23 cellular contexts compared by ENCODE assay signal in the genomic region with DNA sequence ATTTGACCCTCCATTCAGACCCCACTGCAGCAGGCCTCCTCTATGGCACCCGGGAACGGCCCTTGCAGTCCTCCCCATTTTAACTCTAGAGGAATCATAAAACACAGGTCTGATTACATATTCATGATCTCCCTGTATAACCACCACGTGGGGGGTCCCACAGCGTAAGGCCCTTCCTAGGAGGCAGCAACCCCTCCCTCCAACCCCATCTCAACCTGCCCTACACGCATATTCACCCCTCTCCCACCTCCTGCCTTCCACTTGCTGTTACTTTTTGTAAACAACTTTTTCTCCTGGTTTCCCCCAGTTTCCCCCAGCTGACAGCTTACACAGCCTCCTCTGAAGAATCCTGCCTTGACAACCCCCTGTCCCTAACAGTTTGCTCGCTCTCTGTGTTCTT.
DNase-seq lines count a peak whose midpoint lies in the region; ATAC-seq and TF ChIP-seq lines count a peak whose summit lies in the region.
"Had no signal": no experiment of that assay in that cellular context is flagged by ENCODE, and none has a peak within 500 bp of the region (broad histone marks: within the 10 kb centered on the region; RNA-seq: fewer than 3 reads in every experiment).

No MANE protein-coding gene starts in this region.

- no peaks in the 10 kb centered on the region for H4K20me1 ChIP-seq in osteoblast (ENCODE audit: insufficient read depth, low read length)

- H3K9ac ChIP-seq in NT2/D1 (ENCODE audit: insufficient read length, low read depth) (no peak overlapping the region), iPS-20b (ENCODE audit: low read depth, low read length) (peak overlapping the region; percentile 13; the same call in 1 of the 2 replicates)

- no peak for TF ChIP-seq CTCF in MCF 10A (IDR thresholded peaks at IDR 0.05; ENCODE audit: unreplicated experiment)
- TF ChIP-seq CTCF in breast epithelium (IDR thresholded peaks at IDR 0.05) = no peak
- no peak for TF ChIP-seq CTCF in osteoblast (IDR thresholded peaks at IDR 0.05; ENCODE audit: extremely low read depth, low read depth, low read length)

- H3K27me3 ChIP-seq in breast epithelium (no peaks in the 10 kb centered on the region), NT2/D1 (ENCODE audit: insufficient read depth, insufficient read length) (no peaks in the 10 kb centered on the region), iPS-20b (ENCODE audit: insufficient read depth, low read length) (no peaks in the 10 kb centered on the region), osteoblast (ENCODE audit: insufficient read depth, low read length) (no peaks in the 10 kb centered on the region)

- H3K9me3 ChIP-seq in breast epithelium (no peaks in the 10 kb centered on the region), NT2/D1 (ENCODE audit: insufficient read depth, low read length) (peaks cover 6% of the 10 kb centered on the region; the same call in 1 of the 2 replicates), iPS-20b (ENCODE audit: insufficient read depth, low read depth, low read length) (no peaks in the 10 kb centered on the region), osteoblast (ENCODE audit: low read depth, low read length) (no peaks in the 10 kb centered on the region)

- no peaks in the 10 kb centered on the region for H3K4me1 ChIP-seq in breast epithelium
- no peaks in the 10 kb centered on the region for H3K4me1 ChIP-seq in NT2/D1 (ENCODE audit: insufficient read depth, insufficient read length)
- peaks cover 11% of the 10 kb centered on the region; the same call in 1 of the 2 replicates for H3K4me1 ChIP-seq in iPS-20b (ENCODE audit: insufficient read depth, low read length)
- peaks cover 8% of the 10 kb centered on the region for H3K4me1 ChIP-seq in osteoblast (ENCODE audit: insufficient read depth, low read length)

- H3K4me3 Mint-ChIP-seq in MCF 10A (ENCODE audit: unreplicated experiment) = no peak overlapping the region
- H3K4me3 Mint-ChIP-seq: B cell, CD14-positive monocyte had no signal

- no peak for ATAC-seq in GM19455 (IDR thresholded peaks at IDR 0.05; ENCODE audit: unreplicated experiment)
- ATAC-seq in GM21786 (IDR thresholded peaks at IDR 0.05; ENCODE audit: unreplicated experiment) = no peak

- no TSS peak for BruUV-seq in MCF 10A (replicated peaks; lab: Mats Ljungman, UMichigan)

- no peak overlapping the region for H3K4me3 ChIP-seq in breast epithelium
- no peak overlapping the region for H3K4me3 ChIP-seq in NT2/D1 (ENCODE audit: insufficient read length, low read depth)
- H3K4me3 ChIP-seq in iPS-20b (ENCODE audit: low read length) = no peak overlapping the region
- no peak overlapping the region for H3K4me3 ChIP-seq in osteoblast (ENCODE audit: insufficient read depth, low read length)
- H3K4me3 ChIP-seq: K562, SK-N-MC had no signal

- H3K36me3 ChIP-seq in breast epithelium (no peaks in the 10 kb centered on the region), NT2/D1 (ENCODE audit: insufficient read depth, insufficient read length, low read length) (no peaks in the 10 kb centered on the region), iPS-20b (ENCODE audit: insufficient read depth, low read depth, low read length) (no peaks in the 10 kb centered on the region), osteoblast (ENCODE audit: insufficient read depth, low read length) (no peaks in the 10 kb centered on the region)

- no peak overlapping the region for H3K4me2 ChIP-seq in osteoblast (ENCODE audit: insufficient read depth, low read length)

- DNase-seq in MCF 10A (ENCODE audit: unreplicated experiment) (no peak), breast epithelium (ENCODE audit: low spot score in 2 of 2) (no peak), NT2/D1 (ENCODE audit: low read depth, low spot score) (peak; percentile 40), osteoblast (ENCODE audit: insufficient read length, low spot score, missing footprints) (no peak), mesenteric fat pad (ENCODE audit: low spot score) (no peak)
- DNase-seq: GDM1, HCEC 1CT, MM.1S, NCI-H1048, NCI-H1417 treated with DMSO at 0.1 percent for 48 hours, NCI-H187, NCI-H2107, NCI-H510A, NCI-H748 treated with DMSO at 0.1 percent for 48 hours, SHP77 treated with DMSO at 0.1 percent for 48 hours had no signal

- no peak for TF ChIP-seq POLR2A in breast epithelium (IDR thresholded peaks at IDR 0.05)

- H3K27ac ChIP-seq in breast epithelium (no peak overlapping the region), iPS-20b (ENCODE audit: low read length) (peak overlapping the region; percentile 56), osteoblast (ENCODE audit: low read depth, low read length) (no peak overlapping the region)
- H3K27ac ChIP-seq: RWPE1, SK-N-MC had no signal

- H3K27me3 Mint-ChIP-seq in MCF 10A (ENCODE audit: insufficient read depth, unreplicated experiment) = no peaks in the 10 kb centered on the region

- intact Hi-C loops in MCF 10A (cut with micrococcal nuclease) (no loop called here), breast epithelium (cut with DNase I; ENCODE audit: low total_unique reads) (no loop called here)

- H3K36me3 Mint-ChIP-seq in MCF 10A (ENCODE audit: insufficient read depth, unreplicated experiment) = peaks cover 6% of the 10 kb centered on the region
- H3K36me3 Mint-ChIP-seq: CD14-positive monocyte had no signal

- H3K27ac Mint-ChIP-seq in MCF 10A (ENCODE audit: low read depth, unreplicated experiment) = peak overlapping the region; percentile 76
- H3K27ac Mint-ChIP-seq: B cell, CD14-positive monocyte had no signal

- peak overlapping the region; percentile 15 for H2AFZ ChIP-seq in osteoblast (ENCODE audit: low read length)

- no peaks in the 10 kb centered on the region for H3K9me3 Mint-ChIP-seq in MCF 10A (ENCODE audit: unreplicated experiment)

- POLR2A ChIA-PET in MCF 10A (lab: Yijun Ruan, JAX) = no interaction called here

- no peaks in the 10 kb centered on the region for H3K79me2 ChIP-seq in osteoblast (ENCODE audit: insufficient read depth, low read length)

- CTCF ChIA-PET in MCF 10A (lab: Yijun Ruan, JAX) = interaction anchor here (0.6 to 1.4 kb wide), 4 partner anchors 14 to 473 kb away, joined by 3 to 4 read pairs (median 3); no protein-coding TSS in a partner anchor

- H3K4me1 Mint-ChIP-seq in MCF 10A (ENCODE audit: insufficient read depth, unreplicated experiment) = peaks cover 22% of the 10 kb centered on the region
- H3K4me1 Mint-ChIP-seq: B cell, CD14-positive monocyte had no signal
